ENCODE assay signal across 1 cellular context in the genomic region with DNA sequence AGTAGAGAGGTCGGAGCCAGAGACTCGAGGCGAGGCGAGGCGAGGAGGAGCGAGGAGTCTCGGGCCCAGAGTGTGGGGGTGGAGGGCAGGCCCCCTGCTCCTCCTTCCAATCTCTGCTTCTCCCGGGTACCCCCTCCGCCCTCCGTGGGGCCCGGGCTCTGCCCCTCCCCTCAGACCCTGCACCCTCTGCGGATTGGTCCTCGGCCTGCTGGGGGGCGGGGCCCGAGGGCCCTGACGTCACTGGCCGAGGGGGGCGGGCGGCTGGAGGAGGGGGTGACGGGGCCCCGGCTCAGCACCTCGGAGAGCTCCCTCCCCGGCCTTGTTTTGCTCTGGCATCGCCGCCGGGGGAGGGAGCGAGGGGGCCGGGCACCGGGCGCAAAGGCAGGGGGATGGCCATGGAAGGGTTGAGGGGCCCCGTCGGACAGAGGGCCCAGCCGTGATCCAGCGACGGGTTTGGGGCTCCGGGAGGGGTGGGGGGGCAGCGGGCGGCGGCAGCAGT.
TF ChIP-seq lines count a peak whose summit lies in the region.

A gene (plus strand): TSS at position 282 of the 499 bp plus-strand sequence. CDS start 232 bp downstream, outside the sequence.

TF ChIP-seq in H1, 55 proteins besides CTCF, POLR2A, EP300 and RAD21 (continued from another document):
- TF ChIP-seq SP1 (IDR thresholded peaks at IDR 0.05; ENCODE audit: low read depth, low read length) (peak; percentile 71; the same call in 1 of the 2 replicates), PHF8 (conservative IDR thresholded peaks at IDR 0.05; ENCODE audit: low read depth, low read length) (0 out of 2 replicates have a peak, but pooled peaks have one; percentile 33), TAF1 (IDR thresholded peaks at IDR 0.05; ENCODE audit: low read depth, low read length) (peak; percentile 35; the same call in 1 of the 2 replicates), SUZ12 (IDR thresholded peaks at IDR 0.05; ENCODE audit: low read length) (no peak), CREB1 (IDR thresholded peaks at IDR 0.05) (peak; percentile 93), JUND (IDR thresholded peaks at IDR 0.05; ENCODE audit: low read length) (no peak; the same call in 1 of the 2 replicates), FOSL1 (IDR thresholded peaks at IDR 0.05; ENCODE audit: insufficient read depth, low read depth, low read length) (no peak), BRCA1 (IDR thresholded peaks at IDR 0.05; ENCODE audit: low read depth, low read length) (no peak), POLR2AphosphoS5 (IDR thresholded peaks at IDR 0.05; ENCODE audit: low read depth, low read length) (peak; percentile 41; the same call in 1 of the 2 replicates), SIN3A (conservative IDR thresholded peaks at IDR 0.05 in 1 of 2, IDR thresholded peaks at IDR 0.05 in 1 of 2; ENCODE audit: low read depth in 1 of 2, low read length in 2 of 2) (peak; percentile 84 to 92; a peak in 3 of 4 replicates)
